ENCODE assay signal across 8 cellular contexts in genomic region chr2:193695367-193695766, GRCh38.
A peak's percentile ranks its signal among the peaks of the same experiment; 100 is the strongest.
DNase-seq lines count a peak whose midpoint lies in the region; ATAC-seq lines count a peak whose summit lies in the region.

No MANE protein-coding gene starts in this region.

- H3K4me1 Mint-ChIP-seq in activated naive CD4-positive, alpha-beta T cell treated with anti-CD3 and anti-CD28 coated beads for 36 hours (ENCODE audit: low read depth): no peaks in the 10 kb centered on the region
- no peaks in the 10 kb centered on the region for H3K4me1 Mint-ChIP-seq in stimulated activated effector memory CD8-positive, alpha-beta T cell treated with anti-CD3 and anti-CD28 coated beads, Interleukin-12 subunit alpha, Interleukin-12 subunit beta, amount 100 ng/mL, for 72 hours
- H3K4me1 Mint-ChIP-seq in activated naive CD8-positive, alpha-beta T cell treated with anti-CD3 and anti-CD28 coated beads for 36 hours: no peaks in the 10 kb centered on the region

- H3K27ac ChIP-seq in SJCRH30: no peak overlapping the region

- ATAC-seq in activated naive CD4-positive, alpha-beta T cell treated with anti-CD3 and anti-CD28 coated beads, Interleukin-2, amount 50 U/mL, for 72 hours: no peak
- peak; percentile 43 for ATAC-seq in left lobe of liver
- ATAC-seq in Right ventricle myocardium superior (ENCODE audit: poor library complexity): no peak
- ATAC-seq in stimulated activated effector memory CD8-positive, alpha-beta T cell treated with anti-CD3 and anti-CD28 coated beads, Interleukin-12 subunit alpha, Interleukin-12 subunit beta, amount 100 ng/mL, for 72 hours: no peak

- H3K27me3 ChIP-seq in SJCRH30: no peaks in the 10 kb centered on the region

- no peaks in the 10 kb centered on the region for H3K9me3 ChIP-seq in SJCRH30 (replicated peaks)

- no peaks in the 10 kb centered on the region for H3K27me3 Mint-ChIP-seq in activated naive CD4-positive, alpha-beta T cell treated with anti-CD3 and anti-CD28 coated beads for 36 hours (ENCODE audit: low read depth)
- no peaks in the 10 kb centered on the region for H3K27me3 Mint-ChIP-seq in activated naive CD8-positive, alpha-beta T cell treated with anti-CD3 and anti-CD28 coated beads for 36 hours

- intact Hi-C loops in activated naive CD4-positive, alpha-beta T cell treated with anti-CD3 and anti-CD28 coated beads for 36 hours (cut with micrococcal nuclease): loop anchor here (10.0 kb wide), 1 partner anchor 1619 kb away; no protein-coding TSS in a partner anchor
- intact Hi-C loops in Right ventricle myocardium superior (cut with DNase I): no loop called here

- no peak overlapping the region for H3K4me3 Mint-ChIP-seq in activated naive CD4-positive, alpha-beta T cell treated with anti-CD3 and anti-CD28 coated beads for 36 hours
- H3K4me3 Mint-ChIP-seq in stimulated activated effector memory CD8-positive, alpha-beta T cell treated with anti-CD3 and anti-CD28 coated beads, Interleukin-12 subunit alpha, Interleukin-12 subunit beta, amount 100 ng/mL, for 72 hours: no peak overlapping the region
- no peak overlapping the region for H3K4me3 Mint-ChIP-seq in activated naive CD8-positive, alpha-beta T cell treated with anti-CD3 and anti-CD28 coated beads for 36 hours

- no peaks in the 10 kb centered on the region for H3K4me1 ChIP-seq in SJCRH30

- no peaks in the 10 kb centered on the region for H3K9me3 Mint-ChIP-seq in activated naive CD4-positive, alpha-beta T cell treated with anti-CD3 and anti-CD28 coated beads for 36 hours
- peaks cover 0 to 3% of the 10 kb centered on the region in 2 donors for H3K9me3 Mint-ChIP-seq in activated naive CD4-positive, alpha-beta T cell treated with anti-CD3 and anti-CD28 coated beads, Interleukin-2, amount 50 U/mL, for 72 hours
- peaks cover 6% of the 10 kb centered on the region for H3K9me3 Mint-ChIP-seq in stimulated activated effector memory CD8-positive, alpha-beta T cell treated with anti-CD3 and anti-CD28 coated beads, Interleukin-12 subunit alpha, Interleukin-12 subunit beta, amount 100 ng/mL, for 72 hours
- no peaks in the 10 kb centered on the region for H3K9me3 Mint-ChIP-seq in activated naive CD8-positive, alpha-beta T cell treated with anti-CD3 and anti-CD28 coated beads for 36 hours

- peak; percentile 4 for DNase-seq in activated naive CD4-positive, alpha-beta T cell treated with anti-CD3 and anti-CD28 coated beads for 36 hours
- no peak for DNase-seq in activated naive CD4-positive, alpha-beta T cell treated with anti-CD3 and anti-CD28 coated beads, Interleukin-2, amount 50 U/mL, for 72 hours (ENCODE audit: low spot score in 2 of 2)
- DNase-seq in HT-29 (ENCODE audit: low spot score) (peak; percentile 60), SJCRH30 (peak; percentile 20 to 67), left lobe of liver (ENCODE audit: low spot score) (no peak), Right ventricle myocardium superior (no peak)
- no peak for DNase-seq in stimulated activated effector memory CD8-positive, alpha-beta T cell treated with anti-CD3 and anti-CD28 coated beads, Interleukin-12 subunit alpha, Interleukin-12 subunit beta, amount 100 ng/mL, for 72 hours (ENCODE audit: low spot score in 2 of 2)
- no peak for DNase-seq in activated naive CD8-positive, alpha-beta T cell treated with anti-CD3 and anti-CD28 coated beads for 36 hours

- CTCF ChIA-PET in activated naive CD4-positive, alpha-beta T cell treated with anti-CD3 and anti-CD28 coated beads for 36 hours (lab: Charles Lee): no interaction called here

- no peak overlapping the region for H3K4me3 ChIP-seq in SJCRH30

- H3K27ac Mint-ChIP-seq in activated naive CD4-positive, alpha-beta T cell treated with anti-CD3 and anti-CD28 coated beads for 36 hours: no peak overlapping the region
- H3K27ac Mint-ChIP-seq in activated naive CD4-positive, alpha-beta T cell treated with anti-CD3 and anti-CD28 coated beads, Interleukin-2, amount 50 U/mL, for 72 hours: no peak overlapping the region
- H3K27ac Mint-ChIP-seq in stimulated activated effector memory CD8-positive, alpha-beta T cell treated with anti-CD3 and anti-CD28 coated beads, Interleukin-12 subunit alpha, Interleukin-12 subunit beta, amount 100 ng/mL, for 72 hours: no peak overlapping the region
- no peak overlapping the region for H3K27ac Mint-ChIP-seq in activated naive CD8-positive, alpha-beta T cell treated with anti-CD3 and anti-CD28 coated beads for 36 hours

- H3K36me3 Mint-ChIP-seq in activated naive CD4-positive, alpha-beta T cell treated with anti-CD3 and anti-CD28 coated beads for 36 hours (ENCODE audit: low read depth): no peaks in the 10 kb centered on the region
- no peaks in the 10 kb centered on the region for H3K36me3 Mint-ChIP-seq in activated naive CD4-positive, alpha-beta T cell treated with anti-CD3 and anti-CD28 coated beads, Interleukin-2, amount 50 U/mL, for 72 hours
- H3K36me3 Mint-ChIP-seq in stimulated activated effector memory CD8-positive, alpha-beta T cell treated with anti-CD3 and anti-CD28 coated beads, Interleukin-12 subunit alpha, Interleukin-12 subunit beta, amount 100 ng/mL, for 72 hours: no peaks in the 10 kb centered on the region
- H3K36me3 Mint-ChIP-seq in activated naive CD8-positive, alpha-beta T cell treated with anti-CD3 and anti-CD28 coated beads for 36 hours: no peaks in the 10 kb centered on the region

- no peaks in the 10 kb centered on the region for H3K36me3 ChIP-seq in SJCRH30

Comparison
In these comparisons a context has a peak if more than half of its experiments do, and no peak if none do; other contexts are left out.
1. DNase-seq: peak in activated naive CD4-positive, alpha-beta T cell treated with anti-CD3 and anti-CD28 coated beads for 36 hours (single experiment), HT-29 (single experiment) and SJCRH30 (2 of 2); none in activated naive CD4-positive, alpha-beta T cell treated with anti-CD3 and anti-CD28 coated beads, Interleukin-2, amount 50 U/mL, for 72 hours (0 of 2), left lobe of liver (single experiment), Right ventricle myocardium superior (single experiment), stimulated activated effector memory CD8-positive, alpha-beta T cell treated with anti-CD3 and anti-CD28 coated beads, Interleukin-12 subunit alpha, Interleukin-12 subunit beta, amount 100 ng/mL, for 72 hours (0 of 2) and activated naive CD8-positive, alpha-beta T cell treated with anti-CD3 and anti-CD28 coated beads for 36 hours (single experiment).